26 cellular contexts compared by ENCODE assay signal in genomic region chr6:114092943-114093342, GRCh38.
"Had no signal": no experiment of that assay in that cellular context is flagged by ENCODE, and none has a peak within 500 bp of the region (broad histone marks: within the 10 kb centered on the region; RNA-seq: fewer than 3 reads in every experiment).

No MANE protein-coding gene starts in this region.

- H3K4me2 ChIP-seq: SK-N-SH had no signal

- H3K4me1 ChIP-seq: Peyer's patch, SJCRH30 had no signal

- H3K9me3 ChIP-seq: Peyer's patch, SJCRH30, SK-N-SH had no signal

- H3K27ac ChIP-seq: Peyer's patch, RWPE1, SJCRH30, WERI-Rb-1 had no signal

- H3K4me3 ChIP-seq: Peyer's patch, SJCRH30 had no signal

- H3K27me3 ChIP-seq: Peyer's patch, SJCRH30 had no signal

- ATAC-seq: activated CD4-positive, alpha-beta T cell treated with anti-CD3 and anti-CD28 coated beads for 36 hours; activated T-helper 17 cell treated with anti-CD3 and anti-CD28 coated beads, Interleukin-2, amount 50 U/mL, for 72 hours had no signal

- FAIRE-seq: astrocyte had no signal

- H3K36me3 ChIP-seq: Peyer's patch, SJCRH30, WERI-Rb-1 had no signal

- H3K9ac ChIP-seq: SK-N-SH had no signal

- DNase-seq: activated CD4-positive, alpha-beta memory T cell treated with anti-CD3 and anti-CD28 coated beads, Interleukin-2, amount 10 ng/mL, durations not matched to agents 7 days and 5 days; activated CD4-positive, alpha-beta T cell treated with anti-CD3 and anti-CD28 coated beads for 36 hours; activated CD4-positive, alpha-beta T cell treated with anti-CD3 and anti-CD28 coated beads, Interleukin-2, amount 50 U/mL, for 1 hour; activated gamma-delta T cell; activated naive CD4-positive, alpha-beta T cell treated with anti-CD3 and anti-CD28 coated beads for 36 hours; activated T-cell treated with anti-CD3 and anti-CD28 coated beads for 4 hours; activated T-cell treated with anti-CD3 and anti-CD28 coated beads, Interleukin-2, amount 50 U/mL, for 48 hours; amygdala; Karpas-422; MM.1S; NCI-H1105; NCI-H1694; NCI-H2081; NCI-H345; NCI-H510A; NCI-H526 treated with DMSO at 0.1 percent for 48 hours; NCI-H82; Peyer's patch; Right ventricle myocardium superior; SJCRH30; SK-N-SH; T-helper 1 cell; WERI-Rb-1 had no signal
